In the genomic region with DNA sequence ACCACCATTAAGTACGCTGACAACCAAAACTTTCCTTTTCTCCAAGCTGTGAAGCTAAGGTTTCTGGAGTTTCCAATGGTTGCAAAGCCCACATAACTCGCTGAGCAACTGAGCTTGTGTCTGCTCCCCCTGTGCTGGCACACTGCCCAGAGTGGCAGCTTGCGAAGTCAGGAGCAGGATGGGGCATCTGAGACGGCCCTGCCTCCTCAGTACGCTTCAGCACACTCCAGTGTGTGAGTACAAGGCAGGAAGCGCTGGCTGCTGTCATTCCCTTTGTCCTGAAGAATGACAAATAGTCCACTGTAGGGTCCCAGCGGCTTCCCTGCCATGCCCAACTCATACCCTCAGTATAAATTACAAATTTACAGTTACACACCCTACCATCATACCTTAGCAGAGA, we compare ENCODE assay signal across 8 cellular contexts. TPM values are rescaled to one million over a fixed set of nuclear protein-coding genes. Genes with fewer than 3 reads are reported as not detected.
A peak's percentile ranks its signal among the peaks of the same experiment; 100 is the strongest.
DNase-seq lines count a peak whose midpoint lies in the region; ATAC-seq and TF ChIP-seq lines count a peak whose summit lies in the region.
"Had no signal": no experiment of that assay in that cellular context is flagged by ENCODE, and none has a peak within 500 bp of the region (broad histone marks: within the 10 kb centered on the region; RNA-seq: fewer than 3 reads in every experiment).

No MANE protein-coding gene starts in this region.

- no peak overlapping the region for H3K27ac ChIP-seq in CD8-positive, alpha-beta memory T cell (ENCODE audit: low read depth, low read length)
- no peak overlapping the region for H3K27ac ChIP-seq in gastrocnemius medialis

- intact Hi-C loops in gastrocnemius medialis (cut with DNase I; ENCODE audit: low total_unique reads) = no loop called here

- DNase-seq in HK-2 (ENCODE audit: unreplicated experiment) = peak; percentile 79
- peak; percentile 93 for DNase-seq in NCI-H345 (lab: John Stamatoyannopoulos, UW)
- peak; percentile 28 for DNase-seq in cerebellum (ENCODE audit: low spot score)
- peak; percentile 60 for DNase-seq in retina
- no peak for DNase-seq in CD8-positive, alpha-beta memory T cell
- DNase-seq in gastrocnemius medialis = no peak

- ATAC-seq in gastrocnemius medialis = no peak
- ATAC-seq in GM18907 (IDR thresholded peaks at IDR 0.05; ENCODE audit: unreplicated experiment) = no peak

- H3K9me3 ChIP-seq in CD8-positive, alpha-beta memory T cell (ENCODE audit: low read length) = no peaks in the 10 kb centered on the region
- no peaks in the 10 kb centered on the region for H3K9me3 ChIP-seq in gastrocnemius medialis

- H3K36me3 Mint-ChIP-seq in CD8-positive, alpha-beta memory T cell = peaks cover 0 to 3% (median 2%) of the 10 kb centered on the region in 3 donors

- H3K27me3 Mint-ChIP-seq in CD8-positive, alpha-beta memory T cell = peaks cover 3 to 14% of the 10 kb centered on the region in 2 donors

- POLR2A ChIA-PET in CD8-positive, alpha-beta memory T cell (lab: Charles Lee) = no interaction called here

- H3K9me3 Mint-ChIP-seq in CD8-positive, alpha-beta memory T cell = no peaks in the 10 kb centered on the region

- CTCF ChIA-PET in CD8-positive, alpha-beta memory T cell (lab: Charles Lee) = interaction anchor here (0.9 kb wide), 1 partner anchor 353 kb away, joined by 3 read pairs; no protein-coding TSS in a partner anchor

- no peaks in the 10 kb centered on the region for H3K27me3 ChIP-seq in CD8-positive, alpha-beta memory T cell (ENCODE audit: insufficient read depth, low read length, poor library complexity, severe bottlenecking)
- no peaks in the 10 kb centered on the region for H3K27me3 ChIP-seq in gastrocnemius medialis

- in situ Hi-C loops in gastrocnemius medialis (cut with MboI; ENCODE audit: low sequenced_read_pairs in 4 of 4) = loop anchor here in 2 of 4 donors (25.0 kb wide), 1 partner anchor 362 kb away; no protein-coding TSS in a partner anchor

- H3K27ac Mint-ChIP-seq in CD8-positive, alpha-beta memory T cell = peak overlapping the region in 1 of 8 donors; percentile 35
- H3K27ac Mint-ChIP-seq: IgD-negative memory B cell had no signal

- H3K36me3 ChIP-seq in CD8-positive, alpha-beta memory T cell (ENCODE audit: insufficient read depth, low read length) = no peaks in the 10 kb centered on the region
- H3K36me3 ChIP-seq in gastrocnemius medialis = no peaks in the 10 kb centered on the region

- H3K4me3 Mint-ChIP-seq in CD8-positive, alpha-beta memory T cell = no peak overlapping the region
- H3K4me3 Mint-ChIP-seq: IgD-negative memory B cell had no signal

- TF ChIP-seq CTCF in gastrocnemius medialis (IDR thresholded peaks at IDR 0.05 in 4 of 5, conservative IDR thresholded peaks at IDR 0.05 in 1 of 5) = no peak

- TF ChIP-seq POLR2A in gastrocnemius medialis (IDR thresholded peaks at IDR 0.05) = no peak

- no peaks in the 10 kb centered on the region for H3K4me1 Mint-ChIP-seq in CD8-positive, alpha-beta memory T cell
- H3K4me1 Mint-ChIP-seq: IgD-negative memory B cell had no signal

- H3K4me3 ChIP-seq in CD8-positive, alpha-beta memory T cell (ENCODE audit: low read length) = no peak overlapping the region
- H3K4me3 ChIP-seq in gastrocnemius medialis = no peak overlapping the region

- H3K4me1 ChIP-seq in CD8-positive, alpha-beta memory T cell (ENCODE audit: insufficient read depth, low read length) = no peaks in the 10 kb centered on the region
- no peaks in the 10 kb centered on the region for H3K4me1 ChIP-seq in gastrocnemius medialis

RNA-seq across cellular contexts. Expression of a gene that starts 15.1 kb away (rescaled TPM):
- 30.8 TPM for total RNA-seq in cerebellum
- total RNA-seq in CD8-positive, alpha-beta memory T cell = 100 to 1,000 TPM; 299 to 307 TPM
- polyA plus RNA-seq in CD8-positive, alpha-beta memory T cell = 289 TPM
- total RNA-seq in gastrocnemius medialis = 10 to 100 TPM; 46.8 to 84.1 (median 68.2) TPM

RNA-seq across cellular contexts. Expression of a gene that starts 51.5 kb away (rescaled TPM):
- total RNA-seq in cerebellum (12.2 TPM), gastrocnemius medialis (under 1 TPM in 2 of 4 donors, not detected in 2; 0.13 to 0.24 TPM)
- total RNA-seq in CD8-positive, alpha-beta memory T cell = 10 to 100 TPM; 28.3 to 33.3 TPM
- not detected for polyA plus RNA-seq in CD8-positive, alpha-beta memory T cell

RNA-seq across cellular contexts. Expression of a gene that starts 51.6 kb away (rescaled TPM):
- 14.1 TPM for total RNA-seq in cerebellum
- 10 to 100 TPM; 28.4 to 28.8 TPM for total RNA-seq in CD8-positive, alpha-beta memory T cell
- polyA plus RNA-seq in CD8-positive, alpha-beta memory T cell = 53.6 TPM
- total RNA-seq in gastrocnemius medialis = 10 to 100 TPM; 32.1 to 53.8 (median 47.6) TPM

Comparison
In these comparisons a context has a peak if more than half of its experiments do, and no peak if none do; other contexts are left out.
1. DNase-seq: peak in HK-2 (single experiment), NCI-H345 (single experiment), cerebellum (single experiment) and retina (single experiment); none in CD8-positive, alpha-beta memory T cell (0 of 5) and gastrocnemius medialis (0 of 2).
2. RNA of a gene that starts 51.5 kb away (total RNA-seq): 28.3 to 33.3 TPM in CD8-positive, alpha-beta memory T cell and 12.2 TPM in cerebellum (single experiment); 0.13 to 0.24 TPM in gastrocnemius medialis; every median in the first group is over 10 times any median in the second.